10 cellular contexts compared by ENCODE assay signal in genomic region chr3:27559835-27560234, GRCh38.
DNase-seq lines count a peak whose midpoint lies in the region; ATAC-seq lines count a peak whose summit lies in the region.
"Had no signal": no experiment of that assay in that cellular context is flagged by ENCODE, and none has a peak within 500 bp of the region (broad histone marks: within the 10 kb centered on the region; RNA-seq: fewer than 3 reads in every experiment).

No MANE protein-coding gene starts in this region.

- H3K27ac Mint-ChIP-seq in activated naive CD8-positive, alpha-beta T cell treated with anti-CD3 and anti-CD28 coated beads, Interleukin-2, amount 50 U/mL, for 24 hours, result no peak overlapping the region
- H3K27ac Mint-ChIP-seq: activated naive CD4-positive, alpha-beta T cell treated with anti-CD3 and anti-CD28 coated beads, Interleukin-2, amount 10 ng/mL, durations not matched to agents 7 days and 5 days; mesothelial cell of epicardium had no signal

- H3K27me3 Mint-ChIP-seq in activated naive CD8-positive, alpha-beta T cell treated with anti-CD3 and anti-CD28 coated beads, Interleukin-2, amount 50 U/mL, for 24 hours, result no peaks in the 10 kb centered on the region
- H3K27me3 Mint-ChIP-seq: activated naive CD4-positive, alpha-beta T cell treated with anti-CD3 and anti-CD28 coated beads, Interleukin-2, amount 10 ng/mL, durations not matched to agents 7 days and 5 days had no signal

- H3K9me3 Mint-ChIP-seq in activated naive CD8-positive, alpha-beta T cell treated with anti-CD3 and anti-CD28 coated beads, Interleukin-2, amount 50 U/mL, for 24 hours, result no peaks in the 10 kb centered on the region
- H3K9me3 Mint-ChIP-seq: activated naive CD4-positive, alpha-beta T cell treated with anti-CD3 and anti-CD28 coated beads, Interleukin-2, amount 10 ng/mL, durations not matched to agents 7 days and 5 days; mesothelial cell of epicardium had no signal

- intact Hi-C loops in posterior vena cava (cut with DNase I), result loop anchor here (10.0 kb wide), 2 partner anchors 65 to 75 kb away; partner anchors contain the start of gene SLC4A7 (in 1 of the 2)

- H3K4me1 Mint-ChIP-seq in activated naive CD8-positive, alpha-beta T cell treated with anti-CD3 and anti-CD28 coated beads, Interleukin-2, amount 50 U/mL, for 24 hours, result no peaks in the 10 kb centered on the region
- H3K4me1 Mint-ChIP-seq: activated naive CD4-positive, alpha-beta T cell treated with anti-CD3 and anti-CD28 coated beads, Interleukin-2, amount 10 ng/mL, durations not matched to agents 7 days and 5 days; mesothelial cell of epicardium had no signal

- no peak for ATAC-seq in GM21367 (IDR thresholded peaks at IDR 0.05; ENCODE audit: unreplicated experiment)
- ATAC-seq in activated naive CD8-positive, alpha-beta T cell treated with anti-CD3 and anti-CD28 coated beads, Interleukin-2, amount 50 U/mL, for 24 hours, result no peak

- no peaks in the 10 kb centered on the region for H3K36me3 Mint-ChIP-seq in activated naive CD8-positive, alpha-beta T cell treated with anti-CD3 and anti-CD28 coated beads, Interleukin-2, amount 50 U/mL, for 24 hours (ENCODE audit: low read depth)
- H3K36me3 Mint-ChIP-seq: activated naive CD4-positive, alpha-beta T cell treated with anti-CD3 and anti-CD28 coated beads, Interleukin-2, amount 10 ng/mL, durations not matched to agents 7 days and 5 days; mesothelial cell of epicardium had no signal

- DNase-seq in Daoy (ENCODE audit: low read depth) (peak; percentile 14), amniotic epithelial cell (ENCODE audit: low read depth) (peak; percentile 38), glomerular endothelial cell (ENCODE audit: extremely low read depth, low read depth, low spot score) (peak; percentile 87), posterior vena cava (ENCODE audit: low spot score) (peak; percentile 83), GF-D8 (lab: John Stamatoyannopoulos, UW) (no peak), NCI-H1092 treated with DMSO at 0.1 percent for 48 hours (lab: John Stamatoyannopoulos, UW) (no peak)
- DNase-seq in activated naive CD8-positive, alpha-beta T cell treated with anti-CD3 and anti-CD28 coated beads, Interleukin-2, amount 50 U/mL, for 24 hours, result no peak
- DNase-seq: activated naive CD4-positive, alpha-beta T cell treated with anti-CD3 and anti-CD28 coated beads, Interleukin-2, amount 10 ng/mL, durations not matched to agents 7 days and 5 days had no signal

- no peak overlapping the region for H3K4me3 Mint-ChIP-seq in activated naive CD8-positive, alpha-beta T cell treated with anti-CD3 and anti-CD28 coated beads, Interleukin-2, amount 50 U/mL, for 24 hours
- H3K4me3 Mint-ChIP-seq: activated naive CD4-positive, alpha-beta T cell treated with anti-CD3 and anti-CD28 coated beads, Interleukin-2, amount 10 ng/mL, durations not matched to agents 7 days and 5 days; mesothelial cell of epicardium had no signal

Comparison
In these comparisons a context has a peak if more than half of its experiments do, and no peak if none do; other contexts are left out.
1. DNase-seq: peak in Daoy (single experiment), amniotic epithelial cell (single experiment), glomerular endothelial cell (single experiment) and posterior vena cava (single experiment); none in GF-D8 (single experiment), NCI-H1092 treated with DMSO at 0.1 percent for 48 hours (single experiment) and activated naive CD8-positive, alpha-beta T cell treated with anti-CD3 and anti-CD28 coated beads, Interleukin-2, amount 50 U/mL, for 24 hours (single experiment).